In genomic region chr17:11949571-11949970, GRCh38 we compare ENCODE assay signal across 8 cellular contexts. TPM values are rescaled to one million over a fixed set of nuclear protein-coding genes. Genes with fewer than 3 reads are reported as not detected.
DNase-seq lines count a peak whose midpoint lies in the region; ATAC-seq, FAIRE-seq and TF ChIP-seq lines count a peak whose summit lies in the region.
"Not testable (repeated sequence)": the region's sequence is repeated elsewhere in the genome, so short reads cannot be mapped to it uniquely, and the experiment has no call there.

No MANE protein-coding gene starts in this region.

- H3K9me3 Mint-ChIP-seq in GM23338 = peaks cover 83% of the 10 kb centered on the region
- not testable (repeated sequence) for H3K9me3 Mint-ChIP-seq in MCF 10A (ENCODE audit: unreplicated experiment)

- peaks cover 24% of the 10 kb centered on the region for H3K36me3 Mint-ChIP-seq in GM23338 (ENCODE audit: low read depth)
- H3K36me3 Mint-ChIP-seq in MCF 10A (ENCODE audit: insufficient read depth, unreplicated experiment) = not testable (repeated sequence)

- not testable (repeated sequence) for H3K4me1 Mint-ChIP-seq in GM23338
- peaks cover 23% of the 10 kb centered on the region for H3K4me1 Mint-ChIP-seq in MCF 10A (ENCODE audit: insufficient read depth, unreplicated experiment)

- not testable (repeated sequence) for FAIRE-seq in bronchial epithelial cell (lab: Jason Lieb, UNC)

- H3F3A ChIP-seq in GM23338 (replicated peaks; ENCODE audit: low read depth) = not testable (repeated sequence)

- H3K79me2 ChIP-seq in GM23338 (replicated peaks; ENCODE audit: insufficient read depth) = not testable (repeated sequence)

- H3K4me2 ChIP-seq in GM23338 = not testable (repeated sequence)

- BruUV-seq in MCF 10A (replicated peaks; lab: Mats Ljungman, UMichigan) = not testable (repeated sequence)

- CTCF ChIA-PET in RWPE1 (lab: Yijun Ruan, JAX) (interaction anchor here (1.3 kb wide), 1 partner anchor 9 kb away, joined by 3 read pairs; no protein-coding TSS in a partner anchor), MCF 10A (lab: Yijun Ruan, JAX) (interaction anchor here (0.8 to 3.3 kb wide), 4 partner anchors 8 to 1331 kb away, joined by 3 to 27 read pairs (median 5); no protein-coding TSS in a partner anchor)

- H3K4me3 ChIP-seq in GM23338; bronchial epithelial cell (ENCODE audit: low read depth, low read length); esophagus squamous epithelium; suprapubic skin: not testable (repeated sequence)

- not testable (repeated sequence) for H3K27ac ChIP-seq in GM23338 (ENCODE audit: low read depth); foreskin keratinocyte
- H3K27ac ChIP-seq in RWPE1 (peak overlapping the region; percentile 92), epithelial cell of prostate (peak overlapping the region; percentile 50), esophagus squamous epithelium (peak overlapping the region in 3 of 4 donors; percentile 76 to 87 (median 85)), suprapubic skin (peak overlapping the region; percentile 60)

- POLR2A ChIA-PET in RWPE1 (lab: Yijun Ruan, JAX; ENCODE audit: low non-redundant PET) = not testable (repeated sequence)
- POLR2A ChIA-PET in MCF 10A (lab: Yijun Ruan, JAX) = interaction anchor here (0.8 to 4.0 kb wide), 10 partner anchors 13 to 1253 kb away, joined by 3 to 23 read pairs (median 4); partner anchors contain the start of genes MAP2K4 and ZNF18

- peak overlapping the region; percentile 3; the same call in 1 of the 2 replicates for H2AFZ ChIP-seq in GM23338

- H3K9me3 ChIP-seq in esophagus squamous epithelium = peaks cover 0 to 16% (median 7%) of the 10 kb centered on the region in 3 donors
- peaks cover 13% of the 10 kb centered on the region for H3K9me3 ChIP-seq in suprapubic skin

- not testable (repeated sequence) for TF ChIP-seq EP300 in suprapubic skin (IDR thresholded peaks at IDR 0.05)

- H3K27me3 ChIP-seq in GM23338 (ENCODE audit: insufficient read depth); bronchial epithelial cell (ENCODE audit: control insufficient read depth, insufficient read depth, low read length); esophagus squamous epithelium; foreskin keratinocyte; suprapubic skin: not testable (repeated sequence)

- H3K9me2 ChIP-seq in GM23338 (ENCODE audit: insufficient read depth) = not testable (repeated sequence)

- TF ChIP-seq POLR2A in esophagus squamous epithelium (IDR thresholded peaks at IDR 0.05); suprapubic skin (IDR thresholded peaks at IDR 0.05): not testable (repeated sequence)

- not testable (repeated sequence) for ATAC-seq in GM23338
- ATAC-seq in foreskin keratinocyte = peak; percentile 56

- not testable (repeated sequence) for H3K36me3 ChIP-seq in GM23338 (ENCODE audit: insufficient read depth); bronchial epithelial cell (ENCODE audit: control insufficient read depth, insufficient read depth, low read length); esophagus squamous epithelium; suprapubic skin

- H3K27me3 Mint-ChIP-seq in GM23338 (ENCODE audit: insufficient read depth, low read depth, poor library complexity); MCF 10A (ENCODE audit: insufficient read depth, unreplicated experiment): not testable (repeated sequence)

- H3K4me3 Mint-ChIP-seq in GM23338; MCF 10A (ENCODE audit: unreplicated experiment): not testable (repeated sequence)

- not testable (repeated sequence) for TF ChIP-seq CTCF in GM23338 (conservative IDR thresholded peaks at IDR 0.05; ENCODE audit: low read depth in 2 of 2); RWPE1 (conservative IDR thresholded peaks at IDR 0.05; ENCODE audit: low read depth); MCF 10A (IDR thresholded peaks at IDR 0.05; ENCODE audit: unreplicated experiment); bronchial epithelial cell (IDR thresholded peaks at IDR 0.05; ENCODE audit: insufficient read depth, low read length, severe bottlenecking); esophagus squamous epithelium (IDR thresholded peaks at IDR 0.05); foreskin keratinocyte (conservative IDR thresholded peaks at IDR 0.05); suprapubic skin (IDR thresholded peaks at IDR 0.05)

- not testable (repeated sequence) for DNase-seq in GM23338 (ENCODE audit: low spot score); RWPE1 (ENCODE audit: low spot score); MCF 10A (ENCODE audit: unreplicated experiment); epithelial cell of prostate (ENCODE audit: low read depth, low spot score); esophagus squamous epithelium (lab: John Stamatoyannopoulos, UW); suprapubic skin (ENCODE audit: low spot score in 2 of 2)
- DNase-seq in bronchial epithelial cell (ENCODE audit: low read depth) = peak; percentile 64
- peak; percentile 63 to 68 for DNase-seq in foreskin keratinocyte

- intact Hi-C loops in MCF 10A (cut with micrococcal nuclease); esophagus squamous epithelium (cut with DNase I): not testable (repeated sequence)

- H4K20me1 ChIP-seq in GM23338 (replicated peaks; ENCODE audit: insufficient read depth) = not testable (repeated sequence)

- not testable (repeated sequence) for H3K27ac Mint-ChIP-seq in GM23338
- peak overlapping the region; percentile 51 for H3K27ac Mint-ChIP-seq in MCF 10A (ENCODE audit: low read depth, unreplicated experiment)

- not testable (repeated sequence) for H3K4me1 ChIP-seq in GM23338 (ENCODE audit: insufficient read depth)
- H3K4me1 ChIP-seq in esophagus squamous epithelium (peaks cover 0 to 53% (median 6%) of the 10 kb centered on the region in 3 donors), foreskin keratinocyte (peaks cover 19% of the 10 kb centered on the region), suprapubic skin (peaks cover 21% of the 10 kb centered on the region)

- WGBS in esophagus squamous epithelium, 2 donors = 50 to 63% methylated on average over 1 of the region's 1 CpG
- 56% methylated on average over 1 of the region's 1 CpG for whole genome bisulfite sequencing in suprapubic skin

RNA-seq across cellular contexts. Expression of gene ZNF18, which starts 47.7 kb away (rescaled TPM):
- 9.2 and 9.8 TPM in 2 replicates for total RNA-seq in GM23338 (2014; rRNA removed; shearing (Covaris generic))
- 5.9 TPM in 2 replicates for polyA plus RNA-seq in GM23338 (2016; fragmentation: Nextera tagmentation; extraction: Ambion mirVana)
- 4.6 and 7.3 TPM in 2 replicates for total RNA-seq in MCF 10A (2022)
- 7.9 and 9.5 TPM in 2 replicates for total RNA-seq in bronchial epithelial cell
- total RNA-seq in esophagus squamous epithelium = 10 to 100 TPM in 1 of 4 donors, 1 to 10 TPM in 3; 4.7 to 10.5 (median 7.5) TPM
- 6.8 and 8.0 TPM in 2 replicates for total RNA-seq in foreskin keratinocyte
- polyA plus RNA-seq in foreskin keratinocyte = 4.6 and 4.8 TPM in 2 replicates
- 10 to 100 TPM in 3 of 4 donors, 1 to 10 TPM in 1; 8.3 to 16.6 (median 11.4) TPM for total RNA-seq in suprapubic skin
